23 cellular contexts compared by ENCODE assay signal in the genomic region with DNA sequence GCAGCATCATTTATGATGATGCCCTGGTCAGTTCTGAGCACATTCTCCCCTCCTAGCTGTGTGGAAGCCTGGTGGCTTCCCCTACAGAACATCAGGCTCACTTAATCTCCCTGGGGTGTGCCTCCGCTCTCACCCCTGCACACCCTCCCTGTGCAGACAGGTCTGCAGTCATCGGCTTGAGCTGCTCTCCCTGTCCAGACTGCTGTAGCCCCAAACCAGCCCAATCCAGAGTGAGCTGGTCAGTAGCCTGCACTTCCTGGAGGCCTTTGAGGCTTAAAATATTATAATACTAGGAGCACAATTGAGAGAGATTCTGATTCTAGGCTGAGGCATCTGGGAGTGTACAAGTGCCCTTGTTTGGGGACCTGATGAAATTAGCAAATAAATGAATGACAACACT.
DNase-seq lines count a peak whose midpoint lies in the region; ATAC-seq and TF ChIP-seq lines count a peak whose summit lies in the region.
"Had no signal": no experiment of that assay in that cellular context is flagged by ENCODE, and none has a peak within 500 bp of the region (broad histone marks: within the 10 kb centered on the region; RNA-seq: fewer than 3 reads in every experiment).

No MANE protein-coding gene starts in this region.

- H3K27me3 Mint-ChIP-seq in progenitor cell of endocrine pancreas: peaks cover 18% of the 10 kb centered on the region
- H3K27me3 Mint-ChIP-seq in activated CD4-positive, alpha-beta T cell treated with anti-CD3 and anti-CD28 coated beads for 36 hours: no peaks in the 10 kb centered on the region
- H3K27me3 Mint-ChIP-seq: activated CD4-positive, alpha-beta memory T cell treated with anti-CD3 and anti-CD28 coated beads for 36 hours; activated naive CD8-positive, alpha-beta T cell; central memory CD8-positive, alpha-beta T cell; stimulated activated naive B cell treated with anti-CD40 and anti-IgM and Interleukin-4, amounts not matched to agents 10 μg/mL and 1 μg/mL and 100 μg/mL, for 72 hours had no signal

- no peaks in the 10 kb centered on the region for H3K36me3 Mint-ChIP-seq in progenitor cell of endocrine pancreas (ENCODE audit: insufficient read depth)
- no peaks in the 10 kb centered on the region for H3K36me3 Mint-ChIP-seq in activated CD4-positive, alpha-beta T cell treated with anti-CD3 and anti-CD28 coated beads for 36 hours (ENCODE audit: low read depth)
- H3K36me3 Mint-ChIP-seq: activated CD4-positive, alpha-beta memory T cell treated with anti-CD3 and anti-CD28 coated beads for 36 hours had no signal

- no peak overlapping the region for H3K4me3 ChIP-seq in WERI-Rb-1 (ENCODE audit: low read depth, low read length)
- H3K4me3 ChIP-seq: hepatocyte, thoracic aorta had no signal

- no peak overlapping the region for H3K27ac ChIP-seq in WERI-Rb-1
- H3K27ac ChIP-seq: hepatocyte, thoracic aorta, VCaP had no signal

- H3K4me1 Mint-ChIP-seq in progenitor cell of endocrine pancreas (ENCODE audit: low read depth): no peaks in the 10 kb centered on the region
- no peaks in the 10 kb centered on the region for H3K4me1 Mint-ChIP-seq in activated CD4-positive, alpha-beta T cell treated with anti-CD3 and anti-CD28 coated beads for 36 hours
- H3K4me1 Mint-ChIP-seq: central memory CD8-positive, alpha-beta T cell had no signal

- DNase-seq in DMS53 treated with DMSO at 0.1 percent for 48 hours (lab: John Stamatoyannopoulos, UW; ENCODE audit: unreplicated experiment): peak; percentile 67
- DNase-seq in WERI-Rb-1: peak; percentile 56
- peak; percentile 23 for DNase-seq in kidney tubule cell (ENCODE audit: low spot score)
- DNase-seq in progenitor cell of endocrine pancreas (ENCODE audit: low spot score, unreplicated experiment): no peak
- DNase-seq in Kasumi-1 (lab: John Stamatoyannopoulos, UW): no peak
- DNase-seq in activated CD4-positive, alpha-beta T cell treated with anti-CD3 and anti-CD28 coated beads for 36 hours: no peak
- DNase-seq: activated CD4-positive, alpha-beta memory T cell treated with anti-CD3 and anti-CD28 coated beads for 36 hours; C1 segment of cervical spinal cord; midbrain; NCI-H2081 treated with DMSO at 0.1 percent for 48 hours; NCI-H345; NCI-H82; stimulated activated CD4-positive, alpha-beta T cell treated with anti-CD3 and anti-CD28 coated beads, Interleukin-4, amount 100 ng/mL, for 1 hour; stimulated activated naive B cell treated with anti-CD40 and anti-IgM and Interleukin-4, amounts not matched to agents 10 μg/mL and 1 μg/mL and 100 μg/mL, for 72 hours had no signal

- ATAC-seq in HG02571 (IDR thresholded peaks at IDR 0.05; ENCODE audit: unreplicated experiment) (no peak), GM19351 (IDR thresholded peaks at IDR 0.05; ENCODE audit: unreplicated experiment) (no peak)
- no peak for ATAC-seq in activated CD4-positive, alpha-beta T cell treated with anti-CD3 and anti-CD28 coated beads for 36 hours
- ATAC-seq: stimulated activated naive B cell treated with anti-CD40 and anti-IgM and Interleukin-4, amounts not matched to agents 10 μg/mL and 1 μg/mL and 100 μg/mL, for 72 hours had no signal

- POLR2A ChIA-PET in activated CD4-positive, alpha-beta T cell treated with anti-CD3 and anti-CD28 coated beads for 36 hours (lab: Charles Lee): no interaction called here

- H3K27me3 ChIP-seq in WERI-Rb-1 (ENCODE audit: insufficient read depth, low read depth, severe bottlenecking): no peaks in the 10 kb centered on the region
- H3K27me3 ChIP-seq: hepatocyte had no signal

- no peaks in the 10 kb centered on the region for H3K9me3 ChIP-seq in WERI-Rb-1 (ENCODE audit: severe bottlenecking)
- H3K9me3 ChIP-seq: thoracic aorta had no signal

- peak overlapping the region; percentile 49 for H3K27ac Mint-ChIP-seq in progenitor cell of endocrine pancreas
- no peak overlapping the region for H3K27ac Mint-ChIP-seq in activated CD4-positive, alpha-beta T cell treated with anti-CD3 and anti-CD28 coated beads for 36 hours
- H3K27ac Mint-ChIP-seq: activated CD4-positive, alpha-beta memory T cell treated with anti-CD3 and anti-CD28 coated beads for 36 hours; activated naive CD8-positive, alpha-beta T cell; activated T-helper 2 cell treated with anti-CD3 and anti-CD28 coated beads, Interferon-gamma antibody, Interleukin-2, Interleukin-4, amounts not matched to agents 10 μg/mL and 5 μg/mL and 100 μg/mL, durations not matched to agents 14 hours and 24 hours and 36 hours; stimulated activated naive B cell treated with anti-CD40 and anti-IgM and Interleukin-4, amounts not matched to agents 10 μg/mL and 1 μg/mL and 100 μg/mL, for 72 hours had no signal

- intact Hi-C loops in activated CD4-positive, alpha-beta T cell treated with anti-CD3 and anti-CD28 coated beads for 36 hours (cut with DNase I, micrococcal nuclease): no loop called here

- H3K4me3 Mint-ChIP-seq in progenitor cell of endocrine pancreas (ENCODE audit: low read depth): no peak overlapping the region
- no peak overlapping the region for H3K4me3 Mint-ChIP-seq in activated CD4-positive, alpha-beta T cell treated with anti-CD3 and anti-CD28 coated beads for 36 hours
- H3K4me3 Mint-ChIP-seq: activated CD4-positive, alpha-beta memory T cell treated with anti-CD3 and anti-CD28 coated beads for 36 hours; activated naive CD8-positive, alpha-beta T cell; central memory CD8-positive, alpha-beta T cell; neural crest cell; stimulated activated naive B cell treated with anti-CD40 and anti-IgM and Interleukin-4, amounts not matched to agents 10 μg/mL and 1 μg/mL and 100 μg/mL, for 72 hours had no signal

- CTCF ChIA-PET in activated CD4-positive, alpha-beta T cell treated with anti-CD3 and anti-CD28 coated beads for 36 hours (lab: Charles Lee): interaction anchor here (0.6 kb wide), 1 partner anchor 39 kb away, joined by 3 read pairs; no protein-coding TSS in a partner anchor

- no peaks in the 10 kb centered on the region for H3K36me3 ChIP-seq in WERI-Rb-1
- H3K36me3 ChIP-seq: thoracic aorta had no signal

- no peaks in the 10 kb centered on the region for H3K9me3 Mint-ChIP-seq in progenitor cell of endocrine pancreas (ENCODE audit: low read depth)
- peaks cover 2% of the 10 kb centered on the region for H3K9me3 Mint-ChIP-seq in activated CD4-positive, alpha-beta T cell treated with anti-CD3 and anti-CD28 coated beads for 36 hours (ENCODE audit: low read depth)
- H3K9me3 Mint-ChIP-seq: activated T-helper 2 cell treated with anti-CD3 and anti-CD28 coated beads, Interferon-gamma antibody, Interleukin-2, Interleukin-4, amounts not matched to agents 10 μg/mL and 5 μg/mL and 100 μg/mL, durations not matched to agents 14 hours and 24 hours and 36 hours; central memory CD8-positive, alpha-beta T cell; neural crest cell; stimulated activated naive B cell treated with anti-CD40 and anti-IgM and Interleukin-4, amounts not matched to agents 10 μg/mL and 1 μg/mL and 100 μg/mL, for 72 hours had no signal

- TF ChIP-seq CTCF in WERI-Rb-1 (IDR thresholded peaks at IDR 0.05; ENCODE audit: low read depth, low read length): no peak
- no peak for TF ChIP-seq CTCF in progenitor cell of endocrine pancreas (IDR thresholded peaks at IDR 0.05; ENCODE audit: unreplicated experiment)

Comparison
In these comparisons a context has a peak if more than half of its experiments do, and no peak if none do; other contexts are left out.
1. DNase-seq: peak in DMS53 treated with DMSO at 0.1 percent for 48 hours (single experiment), WERI-Rb-1 (single experiment) and kidney tubule cell (single experiment); none in progenitor cell of endocrine pancreas (single experiment), Kasumi-1 (0 of 2) and activated CD4-positive, alpha-beta T cell treated with anti-CD3 and anti-CD28 coated beads for 36 hours (single experiment).